9 cellular contexts compared by ENCODE assay signal in genomic region chr17:81189670-81190530, GRCh38. TPM values are rescaled to one million over a fixed set of nuclear protein-coding genes. Genes with fewer than 3 reads are reported as not detected.
A peak's percentile ranks its signal among the peaks of the same experiment; 100 is the strongest.
DNase-seq lines count a peak whose midpoint lies in the region; TF ChIP-seq lines count a peak whose summit lies in the region.
"Had no signal": no experiment of that assay in that cellular context is flagged by ENCODE, and none has a peak within 500 bp of the region (broad histone marks: within the 10 kb centered on the region; RNA-seq: fewer than 3 reads in every experiment).

No MANE protein-coding gene starts in this region.

- H3K9ac ChIP-seq in GM23248, result no peak overlapping the region

- intact Hi-C loops in posterior vena cava (cut with DNase I), result no loop called here

- in situ Hi-C loops in GM23248 (cut with MboI), result no loop called here

- peak; percentile 91 for TF ChIP-seq CTCF in WERI-Rb-1 (IDR thresholded peaks at IDR 0.05; ENCODE audit: low read depth, low read length)

- H3K27ac ChIP-seq in GM23248 (no peak overlapping the region), WERI-Rb-1 (no peak overlapping the region)

- no peaks in the 10 kb centered on the region for H3K4me1 ChIP-seq in GM23248 (ENCODE audit: insufficient read depth)

- no peaks in the 10 kb centered on the region for H3F3A ChIP-seq in GM23248 (ENCODE audit: insufficient read depth)

- H3K9me2 ChIP-seq in GM23248 (ENCODE audit: insufficient read depth), result no peaks in the 10 kb centered on the region

- no peak overlapping the region for H3K4me2 ChIP-seq in GM23248 (ENCODE audit: unreplicated experiment)

- H3K79me2 ChIP-seq in GM23248 (ENCODE audit: insufficient read depth), result no peaks in the 10 kb centered on the region

- H4K20me1 ChIP-seq in GM23248 (ENCODE audit: insufficient read depth), result no peaks in the 10 kb centered on the region

- DNase-seq in GM23248 (peak; percentile 6), WERI-Rb-1 (peak; percentile 79), medulla oblongata (ENCODE audit: extremely low spot score) (peak; percentile 14), posterior vena cava (ENCODE audit: low spot score) (no peak), GM03348 (ENCODE audit: low spot score) (no peak), ecto neural progenitor cell (ENCODE audit: low spot score) (no peak)
- DNase-seq: naive B cell had no signal

- WGBS in GM23248 (ENCODE audit: low coverage in 1 of 2, low lambda C conversion rate in 2 of 2, missing lambda C conversion rate in 2 of 2), 2 experiments, result 79 to 83% methylated on average over 19 to 27 of the region's 27 CpGs

- no peak overlapping the region for H2AFZ ChIP-seq in GM23248

- H3K4me3 ChIP-seq in GM23248 (no peak overlapping the region), WERI-Rb-1 (ENCODE audit: low read depth, low read length) (no peak overlapping the region)

- H3K9me3 ChIP-seq in GM23248 (ENCODE audit: low read depth), result no peaks in the 10 kb centered on the region
- no peaks in the 10 kb centered on the region for H3K9me3 ChIP-seq in WERI-Rb-1 (ENCODE audit: severe bottlenecking)

- H3K27me3 ChIP-seq in GM23248 (replicated peaks; ENCODE audit: insufficient read depth) (no peaks in the 10 kb centered on the region), WERI-Rb-1 (ENCODE audit: insufficient read depth, low read depth, severe bottlenecking) (no peaks in the 10 kb centered on the region)

- no peaks in the 10 kb centered on the region for H3K36me3 ChIP-seq in GM23248 (ENCODE audit: low read depth)
- peaks cover 76% of the 10 kb centered on the region for H3K36me3 ChIP-seq in WERI-Rb-1

RNA-seq across cellular contexts. Expression of gene AATK, which starts 23.9 kb away (rescaled TPM):
- 1.6 and 4.0 TPM in 2 replicates for total RNA-seq in GM23248 (2014; rRNA removed; shearing (Covaris generic))
- polyA plus RNA-seq in GM23248 (2016; fragmentation: Nextera tagmentation; extraction: Ambion mirVana), result 0.18 and 0.25 TPM in 2 replicates
- 1 to 10 TPM; 3.3 to 4.6 TPM for total RNA-seq in posterior vena cava

RNA-seq across cellular contexts. Expression of gene PVALEF, which starts 24.6 kb away (rescaled TPM):
- total RNA-seq in GM23248 (2014; rRNA removed; shearing (Covaris generic)), result not detected in 2 replicates
- polyA plus RNA-seq in GM23248 (2016; fragmentation: Nextera tagmentation; extraction: Ambion mirVana), result not detected in 2 replicates
- not detected for total RNA-seq in posterior vena cava
- total RNA-seq: fibroblast of lung had no signal
- polyA plus RNA-seq: adipose tissue, fibroblast of lung had no signal

RNA-seq across cellular contexts. Expression of gene CEP131, which starts 32.9 kb away (rescaled TPM):
- 8.0 and 14.2 TPM in 2 replicates for total RNA-seq in GM23248 (2014; rRNA removed; shearing (Covaris generic))
- 5.6 and 6.1 TPM in 2 replicates for polyA plus RNA-seq in GM23248 (2016; fragmentation: Nextera tagmentation; extraction: Ambion mirVana)
- 1 to 10 TPM; 2.9 to 5.0 TPM for total RNA-seq in posterior vena cava

RNA-seq across cellular contexts. Expression of gene TEPSIN, which starts 49.0 kb away (rescaled TPM):
- total RNA-seq in GM23248 (2014; rRNA removed; shearing (Covaris generic)), result 16.1 and 24.4 TPM in 2 replicates
- 2.2 and 2.7 TPM in 2 replicates for polyA plus RNA-seq in GM23248 (2016; fragmentation: Nextera tagmentation; extraction: Ambion mirVana)
- total RNA-seq in posterior vena cava, result 10 to 100 TPM; 17.4 to 18.4 TPM

RNA-seq across cellular contexts. Expression of gene NDUFAF8, which starts 49.2 kb away (rescaled TPM):
- 17.2 and 53.1 TPM in 2 replicates for total RNA-seq in GM23248 (2014; rRNA removed; shearing (Covaris generic))
- 134 and 136 TPM in 2 replicates for polyA plus RNA-seq in GM23248 (2016; fragmentation: Nextera tagmentation; extraction: Ambion mirVana)
- 10 to 100 TPM; 27.8 to 33.7 TPM for total RNA-seq in posterior vena cava

Comparison
In these comparisons a context has a peak if more than half of its experiments do, and no peak if none do; other contexts are left out.
1. DNase-seq: peak in GM23248 (single experiment), WERI-Rb-1 (single experiment) and medulla oblongata (single experiment); none in posterior vena cava (single experiment), GM03348 (single experiment) and ecto neural progenitor cell (single experiment).